8 cellular contexts compared by ENCODE assay signal in the genomic region with DNA sequence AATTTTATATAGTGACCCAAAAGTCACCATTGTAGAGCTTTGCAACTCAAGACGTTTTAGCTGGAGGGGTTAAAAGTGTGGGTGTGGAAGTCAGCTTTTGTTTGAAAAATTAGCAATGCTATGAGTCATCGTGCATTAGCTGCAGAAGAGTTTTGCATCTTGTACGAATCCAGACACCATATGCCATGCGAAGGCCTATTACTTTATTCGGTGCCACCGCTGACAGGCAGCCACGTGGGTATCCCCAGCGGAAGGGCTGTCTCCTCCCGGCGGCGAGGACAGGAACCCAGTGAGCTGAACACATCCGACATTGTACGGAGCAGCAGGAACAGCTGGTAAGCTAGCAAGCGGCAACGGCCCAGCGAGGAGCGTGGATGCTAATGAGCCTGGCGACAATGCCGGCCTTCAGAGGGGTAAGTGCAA.
DNase-seq lines count a peak whose midpoint lies in the region; ATAC-seq, FAIRE-seq and TF ChIP-seq lines count a peak whose summit lies in the region.

No MANE protein-coding gene starts in this region.

- FAIRE-seq in H1 (lab: Jason Lieb, UNC), result peak; percentile 78

- 7% methylated on average over 19 of the region's 19 CpGs; no CpG with 5 or more reads in 1 of the 2 experiments for WGBS in H1 (ENCODE audit: extremely low coverage in 1 of 2, insufficient coverage in 1 of 2, insufficient read length in 1 of 2, insufficient replicate concordance in 2 of 2, low coverage in 1 of 2, low lambda C conversion rate in 2 of 2, missing lambda C conversion rate in 1 of 2), 2 experiments

- H3K9me3 Mint-ChIP-seq in activated CD4-positive, alpha-beta memory T cell treated with anti-CD3 and anti-CD28 coated beads, Interleukin-2, amount 10 ng/mL, durations not matched to agents 7 days and 5 days, result no peaks in the 10 kb centered on the region
- no peaks in the 10 kb centered on the region for H3K9me3 Mint-ChIP-seq in Calu3 (ENCODE audit: low read depth, unreplicated experiment)

- peaks cover 40% of the 10 kb centered on the region for H3K4me1 Mint-ChIP-seq in activated CD4-positive, alpha-beta memory T cell treated with anti-CD3 and anti-CD28 coated beads, Interleukin-2, amount 10 ng/mL, durations not matched to agents 7 days and 5 days
- no peaks in the 10 kb centered on the region for H3K4me1 Mint-ChIP-seq in Calu3 (ENCODE audit: low read depth, unreplicated experiment)

- H3K36me3 ChIP-seq in HAP-1 (replicated peaks) (no peaks in the 10 kb centered on the region), H1 (ENCODE audit: control insufficient read depth in 2 of 4, insufficient read depth in 4 of 4, low read length in 3 of 4) (no peaks in the 10 kb centered on the region), mucosa of descending colon (ENCODE audit: low read depth) (no peaks in the 10 kb centered on the region)

- H3K4me1 ChIP-seq in HAP-1, result peaks cover 12% of the 10 kb centered on the region
- H3K4me1 ChIP-seq in H1 (replicated peaks in 1 of 4; ENCODE audit: control insufficient read depth in 3 of 4, insufficient read depth in 4 of 4, low read length in 3 of 4), result peaks cover 0 to 7% (median 4%) of the 10 kb centered on the region in 4 experiments; a peak in 5 of 7 replicates
- H3K4me1 ChIP-seq in mucosa of descending colon (ENCODE audit: low read depth), result no peaks in the 10 kb centered on the region

- TF ChIP-seq RAD21 in H1 (IDR thresholded peaks at IDR 0.05 in 1 of 2, conservative IDR thresholded peaks at IDR 0.05 in 1 of 2; ENCODE audit: low read depth in 2 of 2, low read length in 2 of 2), result peak; percentile 17 to 19; a peak in 1 of 4 replicates

- peak; percentile 81 for DNase-seq in GM12865 (ENCODE audit: low read depth)
- peak; percentile 53 to 78 for DNase-seq in HAP-1 (ENCODE audit: low spot score in 2 of 2)
- DNase-seq in NCI-H1694 (lab: John Stamatoyannopoulos, UW), result peak; percentile 93
- peak; percentile 74 for DNase-seq in activated CD4-positive, alpha-beta memory T cell treated with anti-CD3 and anti-CD28 coated beads, Interleukin-2, amount 10 ng/mL, durations not matched to agents 7 days and 5 days
- DNase-seq in H1 (ENCODE audit: low read depth in 1 of 2, low spot score in 2 of 2), result peak; percentile 41 to 76
- peak; percentile 32 to 69 (median 47) for DNase-seq in mucosa of descending colon
- DNase-seq in stimulated activated naive CD4-positive, alpha-beta T cell (lab: John Stamatoyannopoulos, UW), result peak in 4 of 6 experiments; percentile 2 to 20 (median 8)
- no peak for DNase-seq in Calu3

- no peak overlapping the region for H3K23ac ChIP-seq in H1 (ENCODE audit: insufficient read length)

- in situ Hi-C loops in HAP-1 (cut with MboI; ENCODE audit: low sequenced_read_pairs), result no loop called here

- H3K9me3 ChIP-seq in HAP-1 (no peaks in the 10 kb centered on the region), H1 (ENCODE audit: insufficient read depth in 2 of 2, low read depth in 1 of 2, low read length in 1 of 2) (no peaks in the 10 kb centered on the region), mucosa of descending colon (no peaks in the 10 kb centered on the region)

- no peak overlapping the region for H4K5ac ChIP-seq in H1 (ENCODE audit: insufficient read length, low read depth, low read length)

- peak; percentile 75 for ATAC-seq in mucosa of descending colon

- peak overlapping the region; percentile 52 to 53 for H3K4me2 ChIP-seq in H1 (ENCODE audit: insufficient read depth in 1 of 2, low read depth in 2 of 2, low read length in 2 of 2)

- H2BK120ac ChIP-seq in H1 (replicated peaks; ENCODE audit: low read depth, low read length), result no peak overlapping the region

- POLR2A ChIA-PET in activated CD4-positive, alpha-beta memory T cell treated with anti-CD3 and anti-CD28 coated beads, Interleukin-2, amount 10 ng/mL, durations not matched to agents 7 days and 5 days (lab: Charles Lee), result interaction anchor here (1.2 kb wide), 1 partner anchor 259 kb away, joined by 3 read pairs; no protein-coding TSS in a partner anchor
- POLR2A ChIA-PET in H1 (lab: Charles Lee; ENCODE audit: partially characterized antibody), result interaction anchor here (0.9 to 1.6 kb wide), 3 partner anchors 12 to 228 kb away, joined by 3 to 4 read pairs (median 4); no protein-coding TSS in a partner anchor

- no peak overlapping the region for H3K27ac ChIP-seq in H1 (ENCODE audit: low read depth, low read length)

- no peak overlapping the region; the same call in 1 of the 2 replicates for H4K8ac ChIP-seq in H1 (ENCODE audit: extremely low read depth, insufficient read depth, low read length)

- no peak for TF ChIP-seq EP300 in H1 (IDR thresholded peaks at IDR 0.05; ENCODE audit: borderline replicate concordance in 1 of 2, low read depth in 2 of 2, low read length in 2 of 2)

- TF ChIP-seq CTCF in GM12865 (IDR thresholded peaks at IDR 0.05; ENCODE audit: insufficient read depth, low read depth, low read length, missing control alignments), result no peak
- peak in 2 of 3 experiments; percentile 10 to 21; a peak in 3 of 4 replicates for TF ChIP-seq CTCF in H1 (IDR thresholded peaks at IDR 0.05; ENCODE audit: control extremely low read depth in 1 of 3, insufficient read depth in 1 of 3, low read depth in 1 of 3, low read length in 3 of 3)
- no peak for TF ChIP-seq CTCF in mucosa of descending colon (IDR thresholded peaks at IDR 0.05)
- no peak for TF ChIP-seq CTCF in Calu3 (IDR thresholded peaks at IDR 0.05; ENCODE audit: unreplicated experiment)

- no peak overlapping the region for H3K14ac ChIP-seq in H1 (ENCODE audit: insufficient read length)

- no peak overlapping the region for H2AK5ac ChIP-seq in H1 (ENCODE audit: low read depth, low read length)

- H3K4me3 Mint-ChIP-seq in activated CD4-positive, alpha-beta memory T cell treated with anti-CD3 and anti-CD28 coated beads, Interleukin-2, amount 10 ng/mL, durations not matched to agents 7 days and 5 days, result peak overlapping the region; percentile 40
- no peak overlapping the region for H3K4me3 Mint-ChIP-seq in Calu3 (ENCODE audit: low read depth, unreplicated experiment)

- no TSS peak for BruUV-seq in Calu3 (replicated peaks; lab: Mats Ljungman, UMichigan)

- no peaks in the 10 kb centered on the region for H4K20me1 ChIP-seq in H1 (replicated peaks in 1 of 2; ENCODE audit: control insufficient read depth in 1 of 2, insufficient read depth in 2 of 2, low read length in 2 of 2)

- H3K18ac ChIP-seq in H1 (ENCODE audit: extremely low read depth, low read length), result no peak overlapping the region

- H2BK20ac ChIP-seq in H1 (ENCODE audit: low read length), result no peak overlapping the region

- H3K27ac Mint-ChIP-seq in activated CD4-positive, alpha-beta memory T cell treated with anti-CD3 and anti-CD28 coated beads, Interleukin-2, amount 10 ng/mL, durations not matched to agents 7 days and 5 days, result no peak overlapping the region
- no peak overlapping the region for H3K27ac Mint-ChIP-seq in Calu3 (ENCODE audit: unreplicated experiment)

- intact Hi-C loops in mucosa of descending colon (cut with DNase I, micrococcal nuclease) (no loop called here), Calu3 (cut with micrococcal nuclease; ENCODE audit: unreplicated experiment) (no loop called here)

- no peak overlapping the region for H3K56ac ChIP-seq in H1 (replicated peaks; ENCODE audit: insufficient read length, low read depth, low read length)

- H3K4ac ChIP-seq in H1 (replicated peaks; ENCODE audit: insufficient read length, low read depth, low read length), result no peak overlapping the region

- TF ChIP-seq POLR2A in H1 (IDR thresholded peaks at IDR 0.05; ENCODE audit: control extremely low read depth in 1 of 2, low read depth in 2 of 2, low read length in 2 of 2), result no peak

- no peak overlapping the region for H2BK12ac ChIP-seq in H1 (ENCODE audit: low read depth, low read length)

- no peaks in the 10 kb centered on the region for H3K23me2 ChIP-seq in H1 (ENCODE audit: low read depth, low read length)

- no peak overlapping the region for H4K91ac ChIP-seq in H1 (replicated peaks; ENCODE audit: insufficient read length, low read length)

- peaks cover 8% of the 10 kb centered on the region for H3K36me3 Mint-ChIP-seq in activated CD4-positive, alpha-beta memory T cell treated with anti-CD3 and anti-CD28 coated beads, Interleukin-2, amount 10 ng/mL, durations not matched to agents 7 days and 5 days (ENCODE audit: low read depth)
- peaks cover 4% of the 10 kb centered on the region for H3K36me3 Mint-ChIP-seq in Calu3 (ENCODE audit: insufficient read depth, unreplicated experiment)

- H3K27me3 Mint-ChIP-seq in activated CD4-positive, alpha-beta memory T cell treated with anti-CD3 and anti-CD28 coated beads, Interleukin-2, amount 10 ng/mL, durations not matched to agents 7 days and 5 days, result no peaks in the 10 kb centered on the region
- H3K27me3 Mint-ChIP-seq in Calu3 (ENCODE audit: unreplicated experiment), result no peaks in the 10 kb centered on the region

- no peaks in the 10 kb centered on the region for H3K79me1 ChIP-seq in H1 (ENCODE audit: low read depth, low read length)

- H3K9ac ChIP-seq in H1 (replicated peaks in 1 of 4; ENCODE audit: extremely low read depth in 1 of 4, low read depth in 3 of 4, low read length in 3 of 4), result no peak overlapping the region

- H3K4me3 ChIP-seq in GM12865 (ENCODE audit: low read depth, low read length) (peak overlapping the region; percentile 44), HAP-1 (no peak overlapping the region), H1 (ENCODE audit: extremely low read depth in 1 of 4, insufficient read depth in 2 of 4, low read depth in 3 of 4, low read length in 4 of 4) (peak overlapping the region in 2 of 4 experiments; percentile 7 to 40; a peak in 2 of 8 replicates), mucosa of descending colon (no peak overlapping the region)

- no peaks in the 10 kb centered on the region for H3K79me2 ChIP-seq in H1 (ENCODE audit: control insufficient read depth in 1 of 2, insufficient read depth in 2 of 2, low read length in 2 of 2)

- H2AFZ ChIP-seq in H1 (ENCODE audit: low read length), result no peak overlapping the region

- H2BK15ac ChIP-seq in H1 (ENCODE audit: low read length), result no peak overlapping the region

- H3K27me3 ChIP-seq in HAP-1 (ENCODE audit: low read depth) (no peaks in the 10 kb centered on the region), H1 (replicated peaks in 1 of 4; ENCODE audit: control insufficient read depth in 3 of 4, extremely low read depth in 1 of 4, insufficient read depth in 3 of 4, low read length in 3 of 4) (no peaks in the 10 kb centered on the region)

- no peak overlapping the region for H2BK5ac ChIP-seq in H1 (ENCODE audit: low read depth, low read length)

- CTCF ChIA-PET in activated CD4-positive, alpha-beta memory T cell treated with anti-CD3 and anti-CD28 coated beads, Interleukin-2, amount 10 ng/mL, durations not matched to agents 7 days and 5 days (lab: Charles Lee), result interaction anchor here (0.9 to 1.4 kb wide), 5 partner anchors 9 to 373 kb away, joined by 3 to 4 read pairs (median 3); no protein-coding TSS in a partner anchor
- CTCF ChIA-PET in H1 (lab: Charles Lee; ENCODE audit: partially characterized antibody), result interaction anchor here (0.8 to 6.3 kb wide), 16 partner anchors 9 to 352 kb away, joined by 3 to 25 read pairs (median 3); no protein-coding TSS in a partner anchor
- CTCF ChIA-PET in Calu3 (lab: Charles Lee), result no interaction called here

Comparison
In these comparisons a context has a peak if more than half of its experiments do, and no peak if none do; other contexts are left out.
1. CTCF ChIP-seq: peak in H1 (2 of 3); none in GM12865 (single experiment), mucosa of descending colon (single experiment) and Calu3 (single experiment).